18 cellular contexts compared by ENCODE assay signal in genomic region chrX:3461824-3462508, GRCh38.
DNase-seq lines count a peak whose midpoint lies in the region; FAIRE-seq and TF ChIP-seq lines count a peak whose summit lies in the region.
"Had no signal": no experiment of that assay in that cellular context is flagged by ENCODE, and none has a peak within 500 bp of the region (broad histone marks: within the 10 kb centered on the region; RNA-seq: fewer than 3 reads in every experiment).

No MANE protein-coding gene starts in this region.

- H2BK15ac ChIP-seq in mesendoderm (replicated peaks; ENCODE audit: low read depth), result no peak overlapping the region

- no peaks in the 10 kb centered on the region for H3K27me3 ChIP-seq in esophagus squamous epithelium
- H3K27me3 ChIP-seq in mesendoderm (ENCODE audit: insufficient read depth, low read length, poor library complexity), result no peaks in the 10 kb centered on the region
- H3K27me3 ChIP-seq: gastroesophageal sphincter had no signal

- no peak overlapping the region for H2BK120ac ChIP-seq in mesendoderm (ENCODE audit: low read depth, low read length)

- no peak overlapping the region for H3K4ac ChIP-seq in mesendoderm (ENCODE audit: low read depth, low read length)

- intact Hi-C loops in esophagus squamous epithelium (cut with DNase I), result no loop called here

- H3K4me1 ChIP-seq in esophagus squamous epithelium (no peaks in the 10 kb centered on the region), mesendoderm (ENCODE audit: control insufficient read depth, low read depth, low read length) (no peaks in the 10 kb centered on the region)
- H3K4me1 ChIP-seq: gastroesophageal sphincter had no signal

- no peak overlapping the region for H3K23ac ChIP-seq in mesendoderm (ENCODE audit: low read length)

- no peak overlapping the region for H3K18ac ChIP-seq in mesendoderm (ENCODE audit: low read length)

- DNase-seq in AG09309 (ENCODE audit: low read depth), result no peak
- DNase-seq in HFF-Myc (ENCODE audit: extremely low read depth, low read depth), result no peak
- DNase-seq in RPMI8226, result peak; percentile 60
- no peak for DNase-seq in COLO829 (ENCODE audit: low spot score)
- no peak for DNase-seq in esophagus squamous epithelium (lab: John Stamatoyannopoulos, UW)
- no peak for DNase-seq in NCI-H2107 treated with DMSO at 0.1 percent for 48 hours (lab: John Stamatoyannopoulos, UW; ENCODE audit: unreplicated experiment)
- DNase-seq in mesendoderm, result no peak
- DNase-seq: activated CD4-positive, alpha-beta T cell treated with anti-CD3 and anti-CD28 coated beads, Interleukin-2, amount 10 ng/mL, durations not matched to agents 24 days and 14 days; anterior cingulate cortex; DMS79; HCEC 1CT; islet precursor cell; OCI-M1; posterior cingulate gyrus; stimulated activated CD4-positive, alpha-beta T cell treated with anti-CD3 and anti-CD28 coated beads, Interleukin-1b, Interleukin-23, amount 100 ng/mL, for 48 hours; T-helper 2 cell had no signal

- H3K27ac ChIP-seq in esophagus squamous epithelium, result no peak overlapping the region
- H3K27ac ChIP-seq in mesendoderm (ENCODE audit: low read depth, low read length), result no peak overlapping the region
- H3K27ac ChIP-seq: gastroesophageal sphincter had no signal

- H3K36me3 ChIP-seq in esophagus squamous epithelium (no peaks in the 10 kb centered on the region), mesendoderm (ENCODE audit: control insufficient read depth, insufficient read depth, low read length) (no peaks in the 10 kb centered on the region)
- H3K36me3 ChIP-seq: gastroesophageal sphincter had no signal

- H3K9me3 ChIP-seq in esophagus squamous epithelium, result no peaks in the 10 kb centered on the region
- H3K9me3 ChIP-seq: gastroesophageal sphincter had no signal

- no peak overlapping the region for H4K5ac ChIP-seq in mesendoderm (ENCODE audit: low read length)

- WGBS in esophagus squamous epithelium, 2 donors, result 54 to 87% methylated on average over 8 to 11 of the region's 11 CpGs
- whole genome bisulfite sequencing in mesendoderm (ENCODE audit: extremely low coverage, insufficient coverage, low lambda C conversion rate), result no CpG with 5 or more reads among the region's 11 CpGs

- TF ChIP-seq CTCF in AG09309 (IDR thresholded peaks at IDR 0.05; ENCODE audit: control insufficient read depth, insufficient read depth, low read depth, low read length, missing control alignments) (no peak), HFF-Myc (IDR thresholded peaks at IDR 0.05; ENCODE audit: low read depth, low read length, missing control alignments) (no peak), esophagus squamous epithelium (IDR thresholded peaks at IDR 0.05) (no peak)

- H3K79me2 ChIP-seq in mesendoderm (ENCODE audit: control insufficient read depth, insufficient read depth, low read length), result no peaks in the 10 kb centered on the region

- no peak overlapping the region for H4K8ac ChIP-seq in mesendoderm (ENCODE audit: low read depth, low read length)

- H3K4me3 ChIP-seq in AG09309 (ENCODE audit: control insufficient read depth, low read depth, low read length) (peak overlapping the region; percentile 28), HFF-Myc (replicated peaks; ENCODE audit: low read depth, low read length) (peak overlapping the region; percentile 27), esophagus squamous epithelium (no peak overlapping the region), mesendoderm (ENCODE audit: low read length) (no peak overlapping the region)
- H3K4me3 ChIP-seq: gastroesophageal sphincter had no signal

- no peak for TF ChIP-seq POLR2A in esophagus squamous epithelium (IDR thresholded peaks at IDR 0.05)

- no peak overlapping the region for H2BK5ac ChIP-seq in mesendoderm (ENCODE audit: low read length)

- H2AK5ac ChIP-seq in mesendoderm (ENCODE audit: low read length), result no peak overlapping the region

- H3K9ac ChIP-seq in mesendoderm (ENCODE audit: low read length), result no peak overlapping the region

- H3K79me1 ChIP-seq in mesendoderm (ENCODE audit: low read length), result no peaks in the 10 kb centered on the region

- no peak overlapping the region for H3K56ac ChIP-seq in mesendoderm (ENCODE audit: low read length)

- H3K4me2 ChIP-seq in mesendoderm (ENCODE audit: low read length), result no peak overlapping the region

- FAIRE-seq in islet of Langerhans (lab: Jason Lieb, UNC), result peak; percentile 51

Comparison
In these comparisons a context has a peak if more than half of its experiments do, and no peak if none do; other contexts are left out.
1. H3K4me3 ChIP-seq: peak in AG09309 (single experiment) and HFF-Myc (single experiment); none in esophagus squamous epithelium (0 of 4) and mesendoderm (single experiment).